In the genomic region with DNA sequence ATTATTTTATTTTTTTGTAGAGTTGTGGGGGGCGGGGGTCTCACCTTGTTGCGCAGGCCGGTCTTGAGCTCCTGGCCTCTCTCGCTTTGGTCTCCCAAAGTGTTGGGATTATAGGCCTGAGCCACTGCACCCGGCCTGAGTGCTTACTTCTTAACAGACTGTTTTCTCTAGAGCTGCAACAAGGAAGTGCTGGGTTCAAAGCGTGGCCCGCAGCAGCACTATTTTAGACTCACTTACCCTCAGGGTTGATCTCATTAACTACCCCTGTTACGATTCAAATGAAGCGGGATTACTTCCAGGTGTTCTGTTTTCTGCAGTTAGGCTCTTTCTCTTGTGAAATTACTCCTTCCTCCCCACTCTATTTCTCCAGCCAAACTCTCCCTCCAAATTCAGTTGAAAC, we compare ENCODE assay signal across 29 cellular contexts. TPM values are rescaled to one million over a fixed set of nuclear protein-coding genes. Genes with fewer than 3 reads are reported as not detected.
DNase-seq lines count a peak whose midpoint lies in the region; ATAC-seq, FAIRE-seq and TF ChIP-seq lines count a peak whose summit lies in the region.
"Had no signal": no experiment of that assay in that cellular context is flagged by ENCODE, and none has a peak within 500 bp of the region (broad histone marks: within the 10 kb centered on the region; RNA-seq: fewer than 3 reads in every experiment).

No MANE protein-coding gene starts in this region.

- no peak overlapping the region for H3K9ac ChIP-seq in HUES64 (ENCODE audit: low read depth, low read length)
- no peak overlapping the region for H3K9ac ChIP-seq in H1 (replicated peaks in 1 of 4; ENCODE audit: extremely low read depth in 1 of 4, low read depth in 3 of 4, low read length in 3 of 4)

- DNase-seq in GM23338 (ENCODE audit: low spot score) (no peak), H1 (ENCODE audit: low read depth in 1 of 2, low spot score in 2 of 2) (no peak), mesothelial cell of epicardium (ENCODE audit: low spot score in 2 of 2, unreplicated experiment in 2 of 2) (no peak), COLO668 (lab: John Stamatoyannopoulos, UW; ENCODE audit: unreplicated experiment) (no peak), HUDEP-2 (lab: John Stamatoyannopoulos, UW; ENCODE audit: unreplicated experiment in 76 of 76) (no peak), glomerular visceral epithelial cell (ENCODE audit: extremely low spot score) (no peak)
- DNase-seq: Calu3; CD8-positive, alpha-beta memory T cell; DND-41; GOT3; KBM-7; NCI-H1092; NCI-H1417 treated with DMSO at 0.1 percent for 48 hours; NCI-H1694 treated with DMSO at 0.1 percent for 48 hours; NCI-H2081; NCI-H2171; NCI-H345; NCI-H510A treated with DMSO at 0.1 percent for 48 hours; Right ventricle myocardium superior; RPMI8226; T-helper 2 cell had no signal

- no peak overlapping the region for H3K4ac ChIP-seq in H1 (replicated peaks; ENCODE audit: insufficient read length, low read depth, low read length)

- H2BK15ac ChIP-seq in H1 (ENCODE audit: low read length), result no peak overlapping the region

- no peak for TF ChIP-seq RAD21 in H1 (IDR thresholded peaks at IDR 0.05 in 1 of 2, conservative IDR thresholded peaks at IDR 0.05 in 1 of 2; ENCODE audit: low read depth in 2 of 2, low read length in 2 of 2)

- 0 out of 2 replicates have a peak, but pooled peaks cover 14% of the 10 kb centered on the region for H3F3A ChIP-seq in GM23338 (replicated peaks; ENCODE audit: low read depth)

- no peak overlapping the region for H3K14ac ChIP-seq in H1 (ENCODE audit: insufficient read length)

- peak overlapping the region; percentile 6; the same call in 1 of the 2 replicates for H2BK5ac ChIP-seq in H1 (ENCODE audit: low read depth, low read length)

- H4K8ac ChIP-seq in H1 (ENCODE audit: extremely low read depth, insufficient read depth, low read length), result no peak overlapping the region

- H2BK20ac ChIP-seq in H1 (ENCODE audit: low read length), result peak overlapping the region; percentile 88; the same call in 1 of the 2 replicates

- peaks cover 61% of the 10 kb centered on the region for H3K4me1 Mint-ChIP-seq in GM23338
- peaks cover 31% of the 10 kb centered on the region for H3K4me1 Mint-ChIP-seq in mesothelial cell of epicardium
- H3K4me1 Mint-ChIP-seq: CD8-positive, alpha-beta memory T cell had no signal

- peak overlapping the region; percentile 60 for H4K91ac ChIP-seq in H1 (replicated peaks; ENCODE audit: insufficient read length, low read length)

- no peak for TF ChIP-seq POLR2A in H1 (IDR thresholded peaks at IDR 0.05; ENCODE audit: control extremely low read depth in 1 of 2, low read depth in 2 of 2, low read length in 2 of 2)

- H4K20me1 ChIP-seq in GM23338 (replicated peaks; ENCODE audit: insufficient read depth), result no peaks in the 10 kb centered on the region
- no peaks in the 10 kb centered on the region for H4K20me1 ChIP-seq in H1 (replicated peaks in 1 of 2; ENCODE audit: control insufficient read depth in 1 of 2, insufficient read depth in 2 of 2, low read length in 2 of 2)

- H3K27me3 Mint-ChIP-seq in GM23338 (ENCODE audit: insufficient read depth, low read depth, poor library complexity) (peaks cover 14% of the 10 kb centered on the region), mesothelial cell of epicardium (ENCODE audit: low read depth) (no peaks in the 10 kb centered on the region)

- no peak overlapping the region for H3K4me3 ChIP-seq in GM23338
- H3K4me3 ChIP-seq in HUES64 (ENCODE audit: low read length), result no peak overlapping the region
- H3K4me3 ChIP-seq in H1 (ENCODE audit: extremely low read depth in 1 of 4, insufficient read depth in 2 of 4, low read depth in 3 of 4, low read length in 4 of 4), result no peak overlapping the region
- H3K4me3 ChIP-seq: SJSA1 had no signal

- CTCF ChIA-PET in H1 (lab: Charles Lee; ENCODE audit: partially characterized antibody), result interaction anchor here (1.1 to 8.2 kb wide), 6 partner anchors 12 to 218 kb away, joined by 4 to 43 read pairs (median 9); no protein-coding TSS in a partner anchor

- H3K79me2 ChIP-seq in GM23338 (replicated peaks; ENCODE audit: insufficient read depth), result no peaks in the 10 kb centered on the region
- H3K79me2 ChIP-seq in H1 (ENCODE audit: control insufficient read depth in 1 of 2, insufficient read depth in 2 of 2, low read length in 2 of 2), result no peaks in the 10 kb centered on the region

- no peak overlapping the region for H3K23ac ChIP-seq in H1 (ENCODE audit: insufficient read length)

- H2AFZ ChIP-seq in GM23338 (peak overlapping the region; percentile 1; the same call in 1 of the 2 replicates), H1 (ENCODE audit: low read length) (no peak overlapping the region)

- no peaks in the 10 kb centered on the region for H3K27me3 ChIP-seq in GM23338 (ENCODE audit: insufficient read depth)
- no peaks in the 10 kb centered on the region for H3K27me3 ChIP-seq in HUES64 (ENCODE audit: insufficient read depth, low read length)
- H3K27me3 ChIP-seq in H1 (replicated peaks in 1 of 4; ENCODE audit: control insufficient read depth in 3 of 4, extremely low read depth in 1 of 4, insufficient read depth in 3 of 4, low read length in 3 of 4), result no peaks in the 10 kb centered on the region
- H3K27me3 ChIP-seq: SJSA1 had no signal

- H3K9me3 Mint-ChIP-seq in GM23338 (peaks cover 10% of the 10 kb centered on the region), mesothelial cell of epicardium (peaks cover 5% of the 10 kb centered on the region)

- no peak for FAIRE-seq in H1 (lab: Jason Lieb, UNC)
- FAIRE-seq: GM18507 had no signal

- no peak overlapping the region for H4K5ac ChIP-seq in H1 (ENCODE audit: insufficient read length, low read depth, low read length)

- WGBS in HUES64, result 70% methylated on average over 9 of the region's 9 CpGs
- WGBS in H1 (ENCODE audit: extremely low coverage in 1 of 2, insufficient coverage in 1 of 2, insufficient read length in 1 of 2, insufficient replicate concordance in 2 of 2, low coverage in 1 of 2, low lambda C conversion rate in 2 of 2, missing lambda C conversion rate in 1 of 2), 2 experiments, result 75% methylated on average over 9 of the region's 9 CpGs; no CpG with 5 or more reads in 1 of the 2 experiments

- H3K4me3 Mint-ChIP-seq in GM23338, result no peak overlapping the region; the same call in 2 of the 3 replicates
- no peak overlapping the region for H3K4me3 Mint-ChIP-seq in mesothelial cell of epicardium
- H3K4me3 Mint-ChIP-seq: CD8-positive, alpha-beta memory T cell had no signal

- H3K36me3 ChIP-seq in GM23338 (ENCODE audit: insufficient read depth) (no peaks in the 10 kb centered on the region), HUES64 (ENCODE audit: insufficient read depth, low read length) (no peaks in the 10 kb centered on the region), H1 (ENCODE audit: control insufficient read depth in 2 of 4, insufficient read depth in 4 of 4, low read length in 3 of 4) (no peaks in the 10 kb centered on the region)
- H3K36me3 ChIP-seq: SJSA1 had no signal

- ATAC-seq in GM23338, result peak; percentile 30
- ATAC-seq in GM19397 (IDR thresholded peaks at IDR 0.05; ENCODE audit: unreplicated experiment), result no peak
- ATAC-seq: HCT116 had no signal

- H2AK5ac ChIP-seq in H1 (ENCODE audit: low read depth, low read length), result no peak overlapping the region

- H3K27ac Mint-ChIP-seq in GM23338, result peak overlapping the region; percentile 83
- peak overlapping the region; percentile 0 for H3K27ac Mint-ChIP-seq in mesothelial cell of epicardium

- no peak overlapping the region for H3K18ac ChIP-seq in H1 (ENCODE audit: extremely low read depth, low read length)

- no peak for TF ChIP-seq CTCF in GM23338 (conservative IDR thresholded peaks at IDR 0.05; ENCODE audit: low read depth in 2 of 2)
- TF ChIP-seq CTCF in H1 (IDR thresholded peaks at IDR 0.05; ENCODE audit: control extremely low read depth in 1 of 3, insufficient read depth in 1 of 3, low read depth in 1 of 3, low read length in 3 of 3), result no peak
- no peak for TF ChIP-seq CTCF in mesothelial cell of epicardium (IDR thresholded peaks at IDR 0.05; ENCODE audit: unreplicated experiment)

- no peaks in the 10 kb centered on the region for H3K9me3 ChIP-seq in HUES64 (ENCODE audit: insufficient read depth, low read depth, low read length)
- H3K9me3 ChIP-seq in H1 (ENCODE audit: insufficient read depth in 2 of 2, low read depth in 1 of 2, low read length in 1 of 2), result no peaks in the 10 kb centered on the region
- H3K9me3 ChIP-seq: SJSA1 had no signal

- POLR2A ChIA-PET in H1 (lab: Charles Lee; ENCODE audit: partially characterized antibody), result interaction anchor here (0.6 to 1.8 kb wide), 4 partner anchors 10 to 142 kb away, joined by 3 to 5 read pairs (median 3); no protein-coding TSS in a partner anchor

- no peaks in the 10 kb centered on the region for H3K23me2 ChIP-seq in H1 (ENCODE audit: low read depth, low read length)

- H3K79me1 ChIP-seq in H1 (ENCODE audit: low read depth, low read length), result no peaks in the 10 kb centered on the region

- peak overlapping the region; percentile 23; the same call in 1 of the 2 replicates for H2BK12ac ChIP-seq in H1 (ENCODE audit: low read depth, low read length)

- peak overlapping the region; percentile 53; the same call in 1 of the 2 replicates for H3K4me2 ChIP-seq in GM23338
- no peak overlapping the region for H3K4me2 ChIP-seq in H1 (ENCODE audit: insufficient read depth in 1 of 2, low read depth in 2 of 2, low read length in 2 of 2)

- H3K56ac ChIP-seq in H1 (replicated peaks; ENCODE audit: insufficient read length, low read depth, low read length), result no peak overlapping the region

- peaks cover 58% of the 10 kb centered on the region for H3K4me1 ChIP-seq in GM23338 (ENCODE audit: insufficient read depth)
- peaks cover 43% of the 10 kb centered on the region for H3K4me1 ChIP-seq in HUES64 (ENCODE audit: insufficient read depth, low read length)
- peaks cover 6 to 22% (median 15%) of the 10 kb centered on the region in 4 experiments; a peak in 5 of 7 replicates for H3K4me1 ChIP-seq in H1 (replicated peaks in 1 of 4; ENCODE audit: control insufficient read depth in 3 of 4, insufficient read depth in 4 of 4, low read length in 3 of 4)
- H3K4me1 ChIP-seq: SJSA1 had no signal

- H3K36me3 Mint-ChIP-seq in GM23338 (ENCODE audit: low read depth) (peaks cover 23% of the 10 kb centered on the region), mesothelial cell of epicardium (peaks cover 3% of the 10 kb centered on the region)

- no peak for TF ChIP-seq EP300 in H1 (IDR thresholded peaks at IDR 0.05; ENCODE audit: borderline replicate concordance in 1 of 2, low read depth in 2 of 2, low read length in 2 of 2)

- H3K27ac ChIP-seq in GM23338 (ENCODE audit: low read depth) (peak overlapping the region; percentile 93), HUES64 (ENCODE audit: low read depth, low read length) (peak overlapping the region; percentile 69), H1 (ENCODE audit: low read depth, low read length) (no peak overlapping the region)
- H3K27ac ChIP-seq: C4-2B, HL-60, SJSA1 had no signal

- H3K9me2 ChIP-seq in GM23338 (ENCODE audit: insufficient read depth), result no peaks in the 10 kb centered on the region

- H2BK120ac ChIP-seq in H1 (replicated peaks; ENCODE audit: low read depth, low read length), result no peak overlapping the region

RNA-seq across cellular contexts. Expression of gene A2ML1, which starts 8.7 kb away (rescaled TPM):
- total RNA-seq in GM23338 (2014; rRNA removed; shearing (Covaris generic)), result 6.0 and 7.5 TPM in 2 replicates
- polyA plus RNA-seq in GM23338 (2016; fragmentation: Nextera tagmentation; extraction: Ambion mirVana) (3.8 and 4.2 TPM in 2 replicates), H1 (2011; rRNA removed) (8.3 and 10.2 TPM in 2 replicates)
- 1.2 TPM for polyA plus RNA-seq in HUES64 (2013, experiment 1 of 2)
- polyA plus RNA-seq in HUES64 (2013, experiment 2 of 2), result 1.1 TPM
- total RNA-seq in H1 (2021; fragmentation: NEBNext Ultra II Directional; extraction: Animal tissue kit (Norgen Biotek cat#: 25700)), result 9.0 and 10.3 TPM in 2 replicates
- 9.3 TPM for polyA plus RNA-seq in H1 (2011; cell fraction: cytosol; rRNA removed)
- polyA plus RNA-seq in H1 (2011; cell fraction: nucleus; rRNA removed), result 23.3 TPM
- 6.0 to 8.7 TPM (median 7.8 TPM) in 4 replicates for polyA plus RNA-seq in H1 (2012, experiment 1 of 2)
- polyA plus RNA-seq in H1 (2012, experiment 2 of 2), result 0.98 TPM
- 6.7 TPM for polyA plus RNA-seq in H1 (2013, experiment 1 of 2)
- polyA plus RNA-seq in H1 (2013, experiment 2 of 2), result 6.1 TPM
- polyA minus RNA-seq in H1 (2011; rRNA and poly(A)+ RNA removed), result 15.2 and 23.2 TPM in 2 replicates
- polyA minus RNA-seq in H1 (2011; cell fraction: cytosol; rRNA and poly(A)+ RNA removed), result 7.2 TPM
- polyA minus RNA-seq in H1 (2011; cell fraction: nucleus; rRNA and poly(A)+ RNA removed), result 21.4 TPM
- total RNA-seq in mesothelial cell of epicardium, result 0.13 to 0.16 TPM (median 0.14 TPM) in 3 replicates
- total RNA-seq: CD8-positive, alpha-beta memory T cell; G401; Right ventricle myocardium superior; SJSA1 had no signal
- polyA plus RNA-seq: CD8-positive, alpha-beta memory T cell had no signal
